12 cellular contexts compared by ENCODE assay signal in genomic region chr2:230328155-230328458, GRCh38. TPM values are rescaled to one million over a fixed set of nuclear protein-coding genes. Genes with fewer than 3 reads are reported as not detected.
DNase-seq lines count a peak whose midpoint lies in the region; ATAC-seq, FAIRE-seq and TF ChIP-seq lines count a peak whose summit lies in the region.
"Had no signal": no experiment of that assay in that cellular context is flagged by ENCODE, and none has a peak within 500 bp of the region (broad histone marks: within the 10 kb centered on the region; RNA-seq: fewer than 3 reads in every experiment).

No MANE protein-coding gene starts in this region.

- no peaks in the 10 kb centered on the region for H3K9me2 ChIP-seq in Karpas-422 (replicated peaks; ENCODE audit: insufficient read depth, low read length)

- peak overlapping the region; percentile 66 for H3K27ac Mint-ChIP-seq in Calu3 (ENCODE audit: unreplicated experiment)
- peak overlapping the region; percentile 99 to 100 for H3K27ac Mint-ChIP-seq in natural killer cell treated with Interleukin-12 subunit alpha and Interleukin-12 subunit beta and Interleukin-15 and Interleukin-18, amount 100 ng/mL, for 72 hours

- peak overlapping the region; percentile 88 for H3K4me2 ChIP-seq in Karpas-422 (ENCODE audit: low read depth, low read length, poor library complexity, severe bottlenecking)
- H3K4me2 ChIP-seq in GM12878 (ENCODE audit: control insufficient read depth, insufficient read depth), result peak overlapping the region; percentile 96

- WGBS in GM12878 (ENCODE audit: insufficient coverage, insufficient replicate concordance, low lambda C conversion rate, missing lambda C conversion rate), result 80% methylated on average over 8 of the region's 8 CpGs

- intact Hi-C loops in Calu3 (cut with micrococcal nuclease; ENCODE audit: unreplicated experiment), result loop anchor here (5.0 to 10.0 kb wide), 2 partner anchors 89 to 287 kb away; partner anchors contain the start of gene SP100
- intact Hi-C loops in GM12878 (cut with micrococcal nuclease; ENCODE audit: unreplicated experiment), result loop anchor here (5.0 kb wide), 4 partner anchors 89 to 284 kb away; partner anchors contain the start of genes SP100 and SP140

- no peaks in the 10 kb centered on the region for H4K20me1 ChIP-seq in Karpas-422 (ENCODE audit: insufficient read depth, low read depth, low read length)
- H4K20me1 ChIP-seq in GM12878 (ENCODE audit: control insufficient read depth, insufficient read depth), result no peaks in the 10 kb centered on the region

- 0 out of 2 replicates have a peak, but pooled peaks cover 4% of the 10 kb centered on the region for H3K36me3 ChIP-seq in Karpas-422 (ENCODE audit: insufficient read depth, low read length)
- H3K36me3 ChIP-seq in GM12878 (ENCODE audit: control insufficient read depth in 2 of 2, insufficient read depth in 2 of 2, low read length in 1 of 2), result no peaks in the 10 kb centered on the region

- no peaks in the 10 kb centered on the region for H3K9me3 ChIP-seq in Karpas-422 (ENCODE audit: low read length)
- H3K9me3 ChIP-seq in GM12878 (replicated peaks; ENCODE audit: control insufficient read depth, insufficient read depth, low read length), result no peaks in the 10 kb centered on the region; the same call in 1 of the 3 replicates

- peaks cover 51% of the 10 kb centered on the region for H3K4me1 Mint-ChIP-seq in Calu3 (ENCODE audit: low read depth, unreplicated experiment)
- peaks cover 63 to 70% of the 10 kb centered on the region in 2 donors for H3K4me1 Mint-ChIP-seq in natural killer cell treated with Interleukin-12 subunit alpha and Interleukin-12 subunit beta and Interleukin-15 and Interleukin-18, amount 100 ng/mL, for 72 hours (ENCODE audit: low read depth in 2 of 2)

- in situ Hi-C loops in GM12878 (cut with MboI), result no loop called here

- H3K27me3 ChIP-seq in Karpas-422 (ENCODE audit: low read length), result no peaks in the 10 kb centered on the region
- H3K27me3 ChIP-seq in GM12878 (replicated peaks in 1 of 2; ENCODE audit: control insufficient read depth in 2 of 2, insufficient read depth in 2 of 2, low read length in 1 of 2), result no peaks in the 10 kb centered on the region

- peaks cover 28% of the 10 kb centered on the region for H3K4me1 ChIP-seq in Karpas-422 (ENCODE audit: low read length)
- no peaks in the 10 kb centered on the region for H3K4me1 ChIP-seq in GM12878 (ENCODE audit: control insufficient read depth, insufficient read depth, low read length)

- RAD21 ChIA-PET in GM12878 (lab: Charles Lee; ENCODE audit: unreplicated experiment), result interaction anchor here (0.7 to 2.1 kb wide), 10 partner anchors 10 to 274 kb away, joined by 3 to 14 read pairs (median 6); partner anchors contain the start of genes SP100, SP110 and SP140

- peaks cover 53% of the 10 kb centered on the region for H3K79me2 ChIP-seq in Karpas-422 (ENCODE audit: low read length)
- peaks cover 8% of the 10 kb centered on the region for H3K79me2 ChIP-seq in GM12878 (ENCODE audit: control insufficient read depth, insufficient read depth, low read length)

- no peak for TF ChIP-seq RAD21 in GM12878 (IDR thresholded peaks at IDR 0.05; ENCODE audit: insufficient read depth, low read depth, low read length)

- peak overlapping the region; percentile 89 for H3K4me3 Mint-ChIP-seq in Calu3 (ENCODE audit: low read depth, unreplicated experiment)
- peak overlapping the region; percentile 97 for H3K4me3 Mint-ChIP-seq in natural killer cell treated with Interleukin-12 subunit alpha and Interleukin-12 subunit beta and Interleukin-15 and Interleukin-18, amount 100 ng/mL, for 72 hours

- H3K4me3 ChIP-seq in Karpas-422 (ENCODE audit: low read length), result peak overlapping the region; percentile 76
- H3K4me3 ChIP-seq in GM12878, result peak overlapping the region; percentile 27; the same call in 1 of the 2 replicates

- ATAC-seq in GM12878, result no peak
- no peak for ATAC-seq in natural killer cell treated with Interleukin-12 subunit alpha and Interleukin-12 subunit beta and Interleukin-15 and Interleukin-18, amount 100 ng/mL, for 72 hours
- no peak for ATAC-seq in GM21717 (IDR thresholded peaks at IDR 0.05; ENCODE audit: unreplicated experiment)

- peaks cover 28% of the 10 kb centered on the region for H3K36me3 Mint-ChIP-seq in Calu3 (ENCODE audit: insufficient read depth, unreplicated experiment)
- peaks cover 27% of the 10 kb centered on the region for H3K36me3 Mint-ChIP-seq in natural killer cell treated with Interleukin-12 subunit alpha and Interleukin-12 subunit beta and Interleukin-15 and Interleukin-18, amount 100 ng/mL, for 72 hours

- no peak for TF ChIP-seq POLR2A in GM12878 (IDR thresholded peaks at IDR 0.05; ENCODE audit: low read depth, low read length)

- POLR2A ChIA-PET in GM12878 (lab: Charles Lee), result interaction anchor here (1.0 to 2.4 kb wide), 5 partner anchors 21 to 126 kb away, joined by 3 to 7 read pairs (median 5); partner anchors contain the start of gene SP100
- POLR2A ChIA-PET in HEK293T (lab: Yijun Ruan, JAX), result no interaction called here

- DNase-seq in Calu3, result no peak
- DNase-seq in Karpas-422, result no peak
- no peak for DNase-seq in GM12878 (ENCODE audit: low read depth, low spot score)
- DNase-seq in natural killer cell treated with Interleukin-12 subunit alpha and Interleukin-12 subunit beta and Interleukin-15 and Interleukin-18, amount 100 ng/mL, for 72 hours (ENCODE audit: low spot score), result no peak
- no peak for DNase-seq in RKO (ENCODE audit: low spot score)
- DNase-seq in frontal cortex (ENCODE audit: low spot score in 2 of 2), result no peak
- no peak for DNase-seq in HEK293T (ENCODE audit: extremely low spot score)
- DNase-seq: amniotic stem cell, occipital lobe had no signal

- TF ChIP-seq CTCF in Calu3 (IDR thresholded peaks at IDR 0.05; ENCODE audit: unreplicated experiment), result no peak
- TF ChIP-seq CTCF in GM12878 (IDR thresholded peaks at IDR 0.05 in 2 of 3, conservative IDR thresholded peaks at IDR 0.05 in 1 of 3; ENCODE audit: control insufficient read depth in 2 of 3, extremely low read depth in 1 of 3, insufficient read depth in 1 of 3, low read depth in 3 of 3, low read length in 3 of 3), result no peak

- H2AFZ ChIP-seq in Karpas-422 (ENCODE audit: low read length), result no peak overlapping the region
- H2AFZ ChIP-seq in GM12878 (ENCODE audit: control insufficient read depth, low read depth, low read length), result no peak overlapping the region

- SMC1A ChIA-PET in GM12878 (lab: Charles Lee; ENCODE audit: uncharacterized antibody, unreplicated experiment), result interaction anchor here (1.0 to 4.0 kb wide), 16 partner anchors 10 to 275 kb away, joined by 3 to 23 read pairs (median 5); partner anchors contain the start of genes SP110 and SP140

- H3K27me3 Mint-ChIP-seq in Calu3 (ENCODE audit: unreplicated experiment), result no peaks in the 10 kb centered on the region
- H3K27me3 Mint-ChIP-seq in natural killer cell treated with Interleukin-12 subunit alpha and Interleukin-12 subunit beta and Interleukin-15 and Interleukin-18, amount 100 ng/mL, for 72 hours, result no peaks in the 10 kb centered on the region

- peak overlapping the region; percentile 75; the same call in 1 of the 2 replicates for H3K9ac ChIP-seq in Karpas-422 (ENCODE audit: low read length)
- no peak overlapping the region for H3K9ac ChIP-seq in GM12878 (ENCODE audit: control insufficient read depth, insufficient read depth, low read length)

- TF ChIP-seq EP300 in GM12878 (IDR thresholded peaks at IDR 0.05; ENCODE audit: borderline replicate concordance in 1 of 2, control insufficient read depth in 1 of 2, low read depth in 2 of 2, low read length in 2 of 2), result no peak

- CTCF ChIA-PET in Calu3 (lab: Charles Lee) (no interaction called here), GM12878 (lab: Yijun Ruan, JAX) (interaction anchor here (0.7 to 2.3 kb wide), 5 partner anchors 10 to 319 kb away, joined by 3 to 8 read pairs (median 3); no protein-coding TSS in a partner anchor), HEK293T (lab: Yijun Ruan, JAX) (interaction anchor here (0.6 kb wide), 1 partner anchor 897 kb away, joined by 9 read pairs; no protein-coding TSS in a partner anchor)

- FAIRE-seq in GM12878 (lab: Jason Lieb, UNC) (no peak), frontal cortex (lab: Jason Lieb, UNC) (no peak)
- FAIRE-seq: H54, islet of Langerhans had no signal

- no peaks in the 10 kb centered on the region for H3K9me3 Mint-ChIP-seq in Calu3 (ENCODE audit: low read depth, unreplicated experiment)
- H3K9me3 Mint-ChIP-seq in natural killer cell treated with Interleukin-12 subunit alpha and Interleukin-12 subunit beta and Interleukin-15 and Interleukin-18, amount 100 ng/mL, for 72 hours, result no peaks in the 10 kb centered on the region

- H3K27ac ChIP-seq in Karpas-422 (ENCODE audit: low read length) (peak overlapping the region; percentile 52; the same call in 1 of the 2 replicates), GM12878 (ENCODE audit: control insufficient read depth, insufficient read depth) (peak overlapping the region; percentile 96)

- no TSS peak for BruUV-seq in Calu3 (replicated peaks; lab: Mats Ljungman, UMichigan)
- BruUV-seq in GM12878 (replicated peaks; lab: Mats Ljungman, UMichigan), result no TSS peak

TF ChIP-seq in GM12878, 131 proteins besides CTCF, POLR2A, EP300 and RAD21 (continues in another document):
- TF ChIP-seq CBFB (IDR thresholded peaks at IDR 0.05; ENCODE audit: low read depth), result no peak

TF ChIP-seq in HEK293T, 16 proteins besides CTCF, POLR2A, EP300 and RAD21 (continues in another document):
- TF ChIP-seq SP1 (IDR thresholded peaks at IDR 0.05), result no peak
- TF ChIP-seq LEF1 (IDR thresholded peaks at IDR 0.05; ENCODE audit: borderline replicate concordance), result no peak
- no peak for TF ChIP-seq L3MBTL2 (conservative IDR thresholded peaks at IDR 0.05)

RNA-seq across cellular contexts. Expression of gene SP140L, which starts 1.1 kb away (rescaled TPM):
- total RNA-seq in Calu3 (2022) (35.4 and 55.2 TPM in 2 replicates), GM12878 (2014; rRNA removed) (12.5 and 13.3 TPM in 2 replicates), GM12878 (2014; rRNA removed; fragmentation: Illumina TruSeq; extraction: Trizol) (21.1 and 21.4 TPM in 2 replicates), GM12878 (2021) (17.3 and 18.5 TPM in 2 replicates), frontal cortex (1.2 TPM)
- 17.0 and 17.5 TPM in 2 replicates for total RNA-seq in Karpas-422 (2014; rRNA removed; shearing (Covaris generic); ENCODE audit: low replicate concordance)
- 157 and 182 TPM in 2 replicates for total RNA-seq in GM12878 (2013; cell fraction: nucleolus; rRNA removed)
- 16.1 TPM for polyA plus RNA-seq in GM12878 (2011; ENCODE audit: low read depth)
- polyA plus RNA-seq in GM12878 (2011; rRNA removed) (25.6 and 33.0 TPM in 2 replicates), GM12878 (2014; fragmentation: Illumina TruSeq; extraction: Trizol) (28.6 and 28.7 TPM in 2 replicates), GM12878 (2014; fragmentation: Nextera tagmentation; extraction: Ambion mirVana) (1 to 10 TPM; 4.7 to 6.1 TPM), GM12878 (2014; rRNA removed) (17.0 and 18.3 TPM in 2 replicates), GM12878 (2016; fragmentation: Nextera tagmentation; extraction: Ambion mirVana) (10 to 100 TPM; 10.4 to 12.9 TPM)
- polyA plus RNA-seq in GM12878 (2011; cell fraction: cytosol; rRNA removed), result 15.0 and 16.0 TPM in 2 replicates
- 75.2 and 83.6 TPM in 2 replicates for polyA plus RNA-seq in GM12878 (2011; cell fraction: nucleus; rRNA removed)
- polyA plus RNA-seq in GM12878 (2012), result 21.2 TPM in 2 replicates
- polyA minus RNA-seq in GM12878 (2011; rRNA and poly(A)+ RNA removed), result 20.6 and 21.0 TPM in 2 replicates
- polyA minus RNA-seq in GM12878 (2011; cell fraction: cytosol; rRNA and poly(A)+ RNA removed), result 5.4 and 9.1 TPM in 2 replicates
- 36.1 and 55.1 TPM in 2 replicates for polyA minus RNA-seq in GM12878 (2011; cell fraction: nucleus; rRNA and poly(A)+ RNA removed)
- 10 to 100 TPM; 36.8 to 54.0 TPM for total RNA-seq in natural killer cell treated with Interleukin-12 subunit alpha and Interleukin-12 subunit beta and Interleukin-15 and Interleukin-18, amount 100 ng/mL, for 72 hours
